ENCODE assay signal across 19 cellular contexts in the genomic region with DNA sequence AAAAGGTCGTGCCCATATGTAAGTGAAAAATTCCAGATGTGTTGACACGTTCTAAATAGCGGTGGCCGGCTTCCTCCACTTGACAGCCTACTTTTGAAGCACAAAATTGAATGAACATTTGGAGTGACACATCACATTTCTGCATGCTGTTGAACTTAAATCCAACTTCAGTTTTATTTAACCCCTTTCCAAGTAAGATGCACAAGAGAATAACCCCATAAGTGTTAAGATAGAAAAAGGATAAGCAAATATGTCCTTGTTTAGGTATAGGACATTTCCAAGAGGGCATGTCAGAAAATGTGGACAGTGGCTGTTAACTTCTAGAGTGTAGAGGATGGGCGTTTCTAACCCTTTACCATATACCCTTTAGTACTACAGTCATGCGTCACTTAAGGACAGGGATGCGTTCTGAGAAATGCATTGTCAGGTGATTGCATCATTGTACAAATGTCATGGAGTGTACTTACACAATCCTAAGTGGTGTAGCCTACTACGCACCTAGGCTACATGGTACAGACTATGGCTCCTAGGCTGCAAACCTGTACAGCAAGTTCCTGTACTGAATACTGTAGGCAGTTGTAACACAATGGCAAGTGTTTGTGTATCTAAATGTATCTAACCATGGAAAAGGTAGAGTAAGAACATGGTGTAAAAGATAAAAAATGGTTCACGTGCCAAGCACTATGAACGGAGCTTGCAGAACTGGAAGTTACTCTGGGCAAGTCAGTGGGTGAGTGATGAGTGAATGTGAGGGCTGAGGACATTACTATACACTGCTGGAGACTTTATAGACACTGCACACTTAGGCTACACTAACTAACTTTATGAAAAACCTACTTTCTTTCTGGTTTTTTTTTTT.
"Had no signal": no experiment of that assay in that cellular context is flagged by ENCODE, and none has a peak within 500 bp of the region (broad histone marks: within the 10 kb centered on the region; RNA-seq: fewer than 3 reads in every experiment).

No MANE protein-coding gene starts in this region.

- H3K4me3 Mint-ChIP-seq: activated CD4-positive, alpha-beta memory T cell treated with anti-CD3 and anti-CD28 coated beads for 36 hours; activated naive CD8-positive, alpha-beta T cell; activated T-cell treated with anti-CD3 and anti-CD28 coated beads, Interleukin-2, amount 50 U/mL, for 4 hours; nephron; T-helper 17 cell had no signal

- H3K27ac ChIP-seq: brain microvascular endothelial cell, esophagus squamous epithelium, tibial nerve had no signal

- H3K4me3 ChIP-seq: esophagus squamous epithelium, smooth muscle cell, tibial nerve had no signal

- DNase-seq: activated CD4-positive, alpha-beta memory T cell treated with anti-CD3 and anti-CD28 coated beads for 36 hours; activated CD4-positive, CD25-positive, alpha-beta regulatory T cell treated with anti-CD3 and anti-CD28 coated beads, Interleukin-2, amount 50 U/mL, for 72 hours; activated effector memory CD4-positive, alpha-beta T cell treated with anti-CD3 and anti-CD28 coated beads, Interleukin-2, amount 50 U/mL, for 16 hours; activated T-cell treated with anti-CD3 and anti-CD28 coated beads, Interleukin-2, amount 50 U/mL, for 4 hours; amygdala; brain microvascular endothelial cell; cerebellar nuclear complex; dermis blood vessel endothelial cell; esophagus squamous epithelium; foreskin fibroblast; left cardiac atrium; occipital lobe; right cardiac atrium; T-helper 17 cell had no signal

- H3K27ac Mint-ChIP-seq: activated CD4-positive, alpha-beta memory T cell treated with anti-CD3 and anti-CD28 coated beads for 36 hours; activated naive CD8-positive, alpha-beta T cell; nephron; progenitor cell of endocrine pancreas; T-helper 17 cell had no signal

- ATAC-seq: activated T-cell treated with anti-CD3 and anti-CD28 coated beads, Interleukin-2, amount 50 U/mL, for 4 hours; left cardiac atrium; right cardiac atrium; T-helper 17 cell had no signal

- H3K27me3 ChIP-seq: tibial nerve had no signal

- H3K36me3 Mint-ChIP-seq: activated CD4-positive, alpha-beta memory T cell treated with anti-CD3 and anti-CD28 coated beads for 36 hours had no signal

- H3K36me3 ChIP-seq: brain microvascular endothelial cell, esophagus squamous epithelium, tibial nerve had no signal
